1 cellular context compared by ENCODE assay signal in the genomic region with DNA sequence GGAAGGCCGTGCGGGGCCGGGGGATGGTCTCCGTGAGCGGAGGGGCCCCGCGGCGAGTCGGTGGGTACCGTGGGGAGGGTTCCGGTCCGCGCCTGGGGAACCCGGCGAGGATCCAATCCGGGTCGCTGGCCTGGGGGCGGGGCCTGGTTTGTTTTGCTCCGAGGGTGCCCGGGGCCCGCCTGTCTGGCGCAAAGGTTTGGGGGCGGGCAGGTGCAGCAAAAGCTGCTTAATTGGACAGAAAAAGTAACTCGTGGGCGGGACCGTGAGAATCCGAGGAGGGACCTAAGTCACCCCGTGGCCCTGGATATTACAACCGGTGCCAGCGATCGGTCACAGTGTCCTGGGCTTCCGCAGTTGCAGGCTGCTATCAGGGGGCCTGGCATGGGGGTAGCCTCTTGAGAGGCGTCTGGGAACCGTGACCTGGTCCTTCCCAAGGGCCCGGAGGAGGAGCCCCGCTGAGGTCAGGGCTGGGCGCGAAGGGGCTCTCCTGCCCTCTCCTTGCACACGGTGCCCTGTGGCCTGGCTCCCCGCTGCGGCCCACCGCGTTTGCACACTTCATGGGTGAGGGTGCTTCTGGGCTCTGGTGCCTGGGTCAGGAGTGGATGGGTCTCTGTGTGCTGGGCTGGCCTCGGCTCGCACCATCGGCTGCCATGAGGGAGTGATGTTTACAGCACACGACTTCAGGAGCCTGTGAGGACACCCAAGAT.
TF ChIP-seq lines count a peak whose summit lies in the region.

No MANE protein-coding gene starts in this region.

TF ChIP-seq in H1, 55 proteins besides CTCF, POLR2A, EP300 and RAD21:
- TF ChIP-seq TBP (IDR thresholded peaks at IDR 0.05; ENCODE audit: low read depth, low read length), result 0 out of 2 replicates have a peak, but pooled peaks have one; percentile 9
- TF ChIP-seq ZNF274 (IDR thresholded peaks at IDR 0.05; ENCODE audit: borderline replicate concordance, extremely low read depth, low read length), result no peak
